In the genomic region with DNA sequence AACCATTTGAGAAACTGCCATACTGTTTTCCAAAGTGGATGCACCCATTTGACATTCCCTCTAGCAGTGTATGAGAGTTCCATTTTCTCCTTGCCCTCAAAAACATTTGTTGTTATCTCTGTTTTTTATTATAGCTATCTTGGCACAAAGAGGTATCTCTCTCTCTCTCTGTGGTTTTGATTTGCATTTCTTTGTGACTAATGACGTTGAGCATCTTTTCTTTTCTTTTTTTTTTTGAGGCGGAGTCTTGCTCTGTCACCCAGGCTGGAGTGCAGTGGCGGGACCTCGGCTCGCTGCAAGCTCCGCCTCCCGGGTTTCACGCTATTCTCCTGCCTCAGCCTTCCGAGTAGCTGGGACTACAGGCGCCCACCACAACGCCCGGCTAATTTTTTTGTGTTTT, we compare ENCODE assay signal across 22 cellular contexts. TPM values are rescaled to one million over a fixed set of nuclear protein-coding genes. Genes with fewer than 3 reads are reported as not detected.
A peak's percentile ranks its signal among the peaks of the same experiment; 100 is the strongest.
DNase-seq lines count a peak whose midpoint lies in the region; ATAC-seq and TF ChIP-seq lines count a peak whose summit lies in the region.
"Had no signal": no experiment of that assay in that cellular context is flagged by ENCODE, and none has a peak within 500 bp of the region (broad histone marks: within the 10 kb centered on the region; RNA-seq: fewer than 3 reads in every experiment).

No MANE protein-coding gene starts in this region.

- peaks cover 1% of the 10 kb centered on the region for H3K9me3 Mint-ChIP-seq in endodermal cell
- no peaks in the 10 kb centered on the region for H3K9me3 Mint-ChIP-seq in T-cell
- H3K9me3 Mint-ChIP-seq in activated naive CD4-positive, alpha-beta T cell treated with anti-CD3 and anti-CD28 coated beads, Interleukin-2, amount 50 U/mL, for 72 hours: no peaks in the 10 kb centered on the region
- H3K9me3 Mint-ChIP-seq: CD8-positive, alpha-beta memory T cell; T-helper 2 cell treated with Interferon-gamma antibody and Interleukin-4, amounts not matched to agents 5 μg/mL and 100 μg/mL, for 36 hours had no signal

- H3K36me3 Mint-ChIP-seq in endodermal cell (ENCODE audit: low read depth) (no peaks in the 10 kb centered on the region), T-cell (no peaks in the 10 kb centered on the region)
- H3K36me3 Mint-ChIP-seq in activated naive CD4-positive, alpha-beta T cell treated with anti-CD3 and anti-CD28 coated beads, Interleukin-2, amount 50 U/mL, for 72 hours: no peaks in the 10 kb centered on the region
- H3K36me3 Mint-ChIP-seq: CD8-positive, alpha-beta memory T cell had no signal

- CTCF ChIA-PET in T-cell (lab: Charles Lee): interaction anchor here in 1 of 2 donors (0.7 kb wide), 1 partner anchor 846 kb away, joined by 4 read pairs; no protein-coding TSS in a partner anchor

- H3K4me1 Mint-ChIP-seq in endodermal cell (no peaks in the 10 kb centered on the region), T-cell (peaks cover 0 to 7% (median 0%) of the 10 kb centered on the region in 3 donors)

- peaks cover 4% of the 10 kb centered on the region for H3K27me3 Mint-ChIP-seq in endodermal cell (ENCODE audit: insufficient read depth)
- H3K27me3 Mint-ChIP-seq in T-cell: peaks cover 0 to 4% of the 10 kb centered on the region in 2 donors

- H3K4me3 ChIP-seq in endodermal cell (ENCODE audit: low read length): no peak overlapping the region
- H3K4me3 ChIP-seq: MG63, skin epidermis had no signal

- ATAC-seq in T-cell (replicated peaks in 1 of 4) (no peak), GM21381 (IDR thresholded peaks at IDR 0.05; ENCODE audit: unreplicated experiment) (no peak)
- ATAC-seq in activated naive CD4-positive, alpha-beta T cell treated with anti-CD3 and anti-CD28 coated beads, Interleukin-2, amount 50 U/mL, for 72 hours: no peak
- ATAC-seq: foreskin keratinocyte had no signal

- 33 to 70% methylated on average over 1 to 12 of the region's 12 CpGs for WGBS in endodermal cell (ENCODE audit: insufficient coverage in 1 of 2, insufficient read length in 1 of 2), 2 experiments

- H3K27ac Mint-ChIP-seq in endodermal cell: no peak overlapping the region
- H3K27ac Mint-ChIP-seq in T-cell: no peak overlapping the region
- no peak overlapping the region for H3K27ac Mint-ChIP-seq in activated naive CD4-positive, alpha-beta T cell treated with anti-CD3 and anti-CD28 coated beads, Interleukin-2, amount 50 U/mL, for 72 hours
- H3K27ac Mint-ChIP-seq: B cell; CD8-positive, alpha-beta memory T cell; T-helper 2 cell treated with Interferon-gamma antibody and Interleukin-4, amounts not matched to agents 5 μg/mL and 100 μg/mL, for 36 hours had no signal

- H3K27me3 ChIP-seq in endodermal cell (ENCODE audit: control insufficient read depth, insufficient read depth, low read length, poor library complexity, severe bottlenecking): no peaks in the 10 kb centered on the region
- H3K27me3 ChIP-seq: foreskin keratinocyte, MG63 had no signal

- H3K36me3 ChIP-seq in endodermal cell (ENCODE audit: control insufficient read depth, insufficient read depth, low read length): no peaks in the 10 kb centered on the region
- H3K36me3 ChIP-seq: MG63 had no signal

- H3K27ac ChIP-seq in endodermal cell (ENCODE audit: low read depth, low read length): no peak overlapping the region
- H3K27ac ChIP-seq: 22Rv1, foreskin keratinocyte, skin epidermis had no signal

- H3K4me3 Mint-ChIP-seq in endodermal cell (no peak overlapping the region), T-cell (no peak overlapping the region)
- H3K4me3 Mint-ChIP-seq: B cell; CD8-positive, alpha-beta memory T cell; T-helper 2 cell treated with Interferon-gamma antibody and Interleukin-4, amounts not matched to agents 5 μg/mL and 100 μg/mL, for 36 hours had no signal

- H3K4me1 ChIP-seq in endodermal cell (ENCODE audit: control insufficient read depth, insufficient read depth, low read length): no peaks in the 10 kb centered on the region
- H3K4me1 ChIP-seq: foreskin keratinocyte had no signal

- H3K9ac ChIP-seq in endodermal cell (ENCODE audit: extremely low read depth, low read length, poor library complexity, severe bottlenecking): no peak overlapping the region

- POLR2A ChIA-PET in T-cell (lab: Charles Lee): no interaction called here

- no peaks in the 10 kb centered on the region for H3K9me3 ChIP-seq in endodermal cell (ENCODE audit: control insufficient read depth, low read length)
- H3K9me3 ChIP-seq: MG63 had no signal

- DNase-seq in NCI-H526 (lab: John Stamatoyannopoulos, UW) (peak; percentile 8 to 37), NCI-H526 treated with DMSO at 0.1 percent for 48 hours (lab: John Stamatoyannopoulos, UW) (no peak), RPMI7951 (ENCODE audit: low read depth) (peak; percentile 70), endodermal cell (peak; percentile 49), T-cell (no peak), GM20000 (ENCODE audit: low spot score) (no peak)
- no peak for DNase-seq in activated naive CD4-positive, alpha-beta T cell treated with anti-CD3 and anti-CD28 coated beads, Interleukin-2, amount 50 U/mL, for 72 hours (ENCODE audit: low spot score in 2 of 2)
- DNase-seq: activated CD4-positive, alpha-beta T cell treated with anti-CD3 and anti-CD28 coated beads, Interleukin-2, amount 50 U/mL, for 1 hour; activated naive CD4-positive, alpha-beta T cell treated with anti-CD3 and anti-CD28 coated beads, Interleukin-2, amount 50 U/mL, for 16 hours; aorta; CD8-positive, alpha-beta memory T cell; MG63; NCI-H1436; NCI-H524; occipital lobe; trophoblast cell had no signal

- TF ChIP-seq CTCF in endodermal cell (conservative IDR thresholded peaks at IDR 0.05) (no peak), GM20000 (IDR thresholded peaks at IDR 0.05; ENCODE audit: extremely low read depth, missing control alignments) (no peak)

RNA-seq across cellular contexts. Expression of gene ZMYM6, which starts 17.4 kb away (rescaled TPM):
- 17.2 and 18.5 TPM in 2 replicates for total RNA-seq in RPMI7951 (2014; rRNA removed; shearing (Covaris generic))
- total RNA-seq in endodermal cell: 10 to 100 TPM; 13.5 to 14.5 TPM
- 9.4 TPM for polyA plus RNA-seq in endodermal cell (2013, experiment 1 of 2)
- 11.7 TPM for polyA plus RNA-seq in endodermal cell (2013, experiment 2 of 2)
- total RNA-seq in T-cell: 10 to 100 TPM; 28.9 to 36.1 (median 33.9) TPM
- total RNA-seq in activated naive CD4-positive, alpha-beta T cell treated with anti-CD3 and anti-CD28 coated beads, Interleukin-2, amount 50 U/mL, for 72 hours: 10 to 100 TPM; 15.0 to 20.9 TPM

RNA-seq across cellular contexts. Expression of gene ZMYM1, which starts 30.1 kb away (rescaled TPM):
- total RNA-seq in RPMI7951 (2014; rRNA removed; shearing (Covaris generic)): 24.5 and 25.8 TPM in 2 replicates
- total RNA-seq in endodermal cell: 10 to 100 TPM; 43.1 to 58.5 TPM
- 18.9 TPM for polyA plus RNA-seq in endodermal cell (2013, experiment 1 of 2)
- polyA plus RNA-seq in endodermal cell (2013, experiment 2 of 2): 18.6 TPM
- 10 to 100 TPM; 13.7 to 26.5 (median 17.6) TPM for total RNA-seq in T-cell
- 1 to 10 TPM; 3.1 to 6.0 TPM for total RNA-seq in activated naive CD4-positive, alpha-beta T cell treated with anti-CD3 and anti-CD28 coated beads, Interleukin-2, amount 50 U/mL, for 72 hours

Comparison
In these comparisons a context has a peak if more than half of its experiments do, and no peak if none do; other contexts are left out.
1. DNase-seq: peak in NCI-H526 (2 of 2), RPMI7951 (single experiment) and endodermal cell (single experiment); none in NCI-H526 treated with DMSO at 0.1 percent for 48 hours (single experiment), T-cell (0 of 34), GM20000 (single experiment) and activated naive CD4-positive, alpha-beta T cell treated with anti-CD3 and anti-CD28 coated beads, Interleukin-2, amount 50 U/mL, for 72 hours (0 of 2).